Comparison of ENCODE assay signal across 16 cellular contexts in genomic region chrX:15475021-15475420, GRCh38. TPM values are rescaled to one million over a fixed set of nuclear protein-coding genes. Genes with fewer than 3 reads are reported as not detected.
A peak's percentile ranks its signal among the peaks of the same experiment; 100 is the strongest.
DNase-seq lines count a peak whose midpoint lies in the region; ATAC-seq, FAIRE-seq and TF ChIP-seq lines count a peak whose summit lies in the region.
"Had no signal": no experiment of that assay in that cellular context is flagged by ENCODE, and none has a peak within 500 bp of the region (broad histone marks: within the 10 kb centered on the region; RNA-seq: fewer than 3 reads in every experiment).

No MANE protein-coding gene starts in this region.

- ATAC-seq in A549: no peak
- ATAC-seq in GM18505 (IDR thresholded peaks at IDR 0.05; ENCODE audit: unreplicated experiment): no peak
- ATAC-seq in GM21515 (IDR thresholded peaks at IDR 0.05; ENCODE audit: unreplicated experiment): no peak

- DNase-seq in A549 (ENCODE audit: low read depth in 1 of 2, low spot score in 1 of 2): no peak
- DNase-seq in bronchial epithelial cell (ENCODE audit: low read depth): peak; percentile 93
- DNase-seq in kidney glomerular epithelial cell (lab: John Stamatoyannopoulos, UW): peak; percentile 57
- DNase-seq in DMS53 treated with DMSO at 0.1 percent for 48 hours (lab: John Stamatoyannopoulos, UW; ENCODE audit: unreplicated experiment): no peak
- no peak for DNase-seq in NCI-H2081 treated with DMSO at 0.1 percent for 48 hours (lab: John Stamatoyannopoulos, UW)
- DNase-seq: activated naive CD8-positive, alpha-beta T cell treated with anti-CD3 and anti-CD28 coated beads, Interleukin-2, amount 10 ng/mL, durations not matched to agents 7 days and 5 days; activated T-cell treated with anti-CD3 and anti-CD28 coated beads, Interleukin-2, amount 50 U/mL, for 24 hours; mesendoderm; NCI-H1436; NCI-H526; spleen had no signal

- H3K4me3 ChIP-seq in A549 (no peak overlapping the region), HUES64 (ENCODE audit: low read length) (no peak overlapping the region), bronchial epithelial cell (ENCODE audit: low read depth, low read length) (no peak overlapping the region)
- H3K4me3 ChIP-seq: spleen had no signal

- POLR2A ChIA-PET in A549 (lab: Yijun Ruan, JAX): no interaction called here

- no peak overlapping the region for H3K27ac ChIP-seq in A549
- peak overlapping the region; percentile 67; the same call in 1 of the 2 replicates for H3K27ac ChIP-seq in HUES64 (ENCODE audit: low read depth, low read length)

- no peak for TF ChIP-seq RAD21 in A549 (conservative IDR thresholded peaks at IDR 0.05 in 1 of 2, IDR thresholded peaks at IDR 0.05 in 1 of 2)

- CTCF ChIA-PET in A549 (lab: Yijun Ruan, JAX): interaction anchor here (0.8 kb wide), 1 partner anchor 19 kb away, joined by 3 read pairs; no protein-coding TSS in a partner anchor

- H3K27me3 ChIP-seq in HUES64 (ENCODE audit: insufficient read depth, low read length): no peaks in the 10 kb centered on the region
- no peaks in the 10 kb centered on the region for H3K27me3 ChIP-seq in bronchial epithelial cell (ENCODE audit: control insufficient read depth, insufficient read depth, low read length)
- H3K27me3 ChIP-seq: spleen had no signal

- H3K9ac ChIP-seq in HUES64 (ENCODE audit: low read depth, low read length): peak overlapping the region; percentile 47; the same call in 1 of the 2 replicates

- TF ChIP-seq POLR2A in A549 (IDR thresholded peaks at IDR 0.05; ENCODE audit: low read length): no peak
- no peak for TF ChIP-seq POLR2A in GM18505 (IDR thresholded peaks at IDR 0.05; ENCODE audit: borderline replicate concordance, extremely low read depth, insufficient read depth, insufficient read length)

- FAIRE-seq in A549 (lab: Jason Lieb, UNC) (peak; percentile 7), bronchial epithelial cell (lab: Jason Lieb, UNC) (peak; percentile 81)

- peaks cover 4% of the 10 kb centered on the region; the same call in 1 of the 2 replicates for H3K36me3 ChIP-seq in HUES64 (ENCODE audit: insufficient read depth, low read length)
- H3K36me3 ChIP-seq in bronchial epithelial cell (ENCODE audit: control insufficient read depth, insufficient read depth, low read length): peaks cover 4% of the 10 kb centered on the region
- H3K36me3 ChIP-seq: spleen had no signal

- no peak for TF ChIP-seq EP300 in A549 (IDR thresholded peaks at IDR 0.05)

- H3K4me2 ChIP-seq in A549: no peak overlapping the region

- H3K9me3 ChIP-seq in A549: no peaks in the 10 kb centered on the region
- H3K9me3 ChIP-seq in HUES64 (ENCODE audit: insufficient read depth, low read depth, low read length): no peaks in the 10 kb centered on the region
- H3K9me3 ChIP-seq: spleen had no signal

- TF ChIP-seq CTCF in A549 (IDR thresholded peaks at IDR 0.05) (no peak), bronchial epithelial cell (IDR thresholded peaks at IDR 0.05; ENCODE audit: insufficient read depth, low read length, severe bottlenecking) (no peak)

- 87% methylated on average over 5 of the region's 5 CpGs for WGBS in A549 (ENCODE audit: missing lambda C conversion rate)
- WGBS in HUES64: 91% methylated on average over 4 of the region's 5 CpGs

- H3K4me1 ChIP-seq in A549 (peaks cover 12% of the 10 kb centered on the region), HUES64 (ENCODE audit: insufficient read depth, low read length) (peaks cover 14% of the 10 kb centered on the region; the same call in 1 of the 2 replicates)
- H3K4me1 ChIP-seq: spleen had no signal

TF ChIP-seq in A549, 52 proteins besides CTCF, POLR2A, EP300 and RAD21:
- TF ChIP-seq KDM1A (IDR thresholded peaks at IDR 0.05; ENCODE audit: low read depth) (no peak), ATOH8 (CRISPR knock-in tag; IDR thresholded peaks at IDR 0.05; ENCODE audit: low read depth) (no peak), TFCP2L1 (CRISPR knock-in tag; IDR thresholded peaks at IDR 0.05) (no peak), RARB (CRISPR knock-in tag; IDR thresholded peaks at IDR 0.05) (no peak)
TF ChIP-seq in A549: peak in this region for 0.

RNA-seq across cellular contexts. Expression of gene PIR, which starts 18.1 kb away (rescaled TPM):
- polyA plus RNA-seq in A549 (2011; rRNA removed) (99.8 and 120 TPM in 2 replicates), A549 (2017; fragmentation: RNase III; extraction: RNeasy Plus Mini Kit Qiagen cat#74134 plus additional on column Dnase treatment) (62.7 to 66.0 TPM (median 63.3 TPM) in 3 replicates)
- polyA plus RNA-seq in A549 (2012; cell fraction: cytosol; rRNA removed): 52.5 and 55.8 TPM in 2 replicates
- 27.9 and 39.6 TPM in 2 replicates for polyA plus RNA-seq in A549 (2012; cell fraction: nucleus; rRNA removed)
- 22.1 and 28.1 TPM in 2 replicates for polyA minus RNA-seq in A549 (2011; rRNA and poly(A)+ RNA removed)
- polyA plus RNA-seq in HUES64 (2013, experiment 1 of 2): 24.4 TPM
- polyA plus RNA-seq in HUES64 (2013, experiment 2 of 2): 33.2 TPM
- 23.7 and 35.8 TPM in 2 replicates for total RNA-seq in bronchial epithelial cell

RNA-seq across cellular contexts. Expression of gene BMX, which starts 25.6 kb away (rescaled TPM):
- not detected in 2 replicates for polyA plus RNA-seq in A549 (2011; rRNA removed)
- not detected in 2 replicates for polyA plus RNA-seq in A549 (2012; cell fraction: cytosol; rRNA removed)
- polyA plus RNA-seq in A549 (2012; cell fraction: nucleus; rRNA removed): not detected in 2 replicates
- not detected in 3 replicates for polyA plus RNA-seq in A549 (2017; fragmentation: RNase III; extraction: RNeasy Plus Mini Kit Qiagen cat#74134 plus additional on column Dnase treatment)
- polyA minus RNA-seq in A549 (2011; rRNA and poly(A)+ RNA removed): not detected in 2 replicates
- polyA plus RNA-seq in HUES64 (2013, experiment 1 of 2): not detected
- not detected for polyA plus RNA-seq in HUES64 (2013, experiment 2 of 2)
- not detected in 2 replicates for total RNA-seq in bronchial epithelial cell
- total RNA-seq: activated naive CD8-positive, alpha-beta T cell treated with anti-CD3 and anti-CD28 coated beads, Interleukin-2, amount 10 ng/mL, durations not matched to agents 7 days and 5 days; chondrocyte; epithelial cell of proximal tubule had no signal

Comparison
In these comparisons a context has a peak if more than half of its experiments do, and no peak if none do; other contexts are left out.
1. DNase-seq: peak in bronchial epithelial cell (single experiment) and kidney glomerular epithelial cell (single experiment); none in A549 (0 of 2), DMS53 treated with DMSO at 0.1 percent for 48 hours (single experiment) and NCI-H2081 treated with DMSO at 0.1 percent for 48 hours (single experiment).